1 cellular context compared by ENCODE assay signal in the genomic region with DNA sequence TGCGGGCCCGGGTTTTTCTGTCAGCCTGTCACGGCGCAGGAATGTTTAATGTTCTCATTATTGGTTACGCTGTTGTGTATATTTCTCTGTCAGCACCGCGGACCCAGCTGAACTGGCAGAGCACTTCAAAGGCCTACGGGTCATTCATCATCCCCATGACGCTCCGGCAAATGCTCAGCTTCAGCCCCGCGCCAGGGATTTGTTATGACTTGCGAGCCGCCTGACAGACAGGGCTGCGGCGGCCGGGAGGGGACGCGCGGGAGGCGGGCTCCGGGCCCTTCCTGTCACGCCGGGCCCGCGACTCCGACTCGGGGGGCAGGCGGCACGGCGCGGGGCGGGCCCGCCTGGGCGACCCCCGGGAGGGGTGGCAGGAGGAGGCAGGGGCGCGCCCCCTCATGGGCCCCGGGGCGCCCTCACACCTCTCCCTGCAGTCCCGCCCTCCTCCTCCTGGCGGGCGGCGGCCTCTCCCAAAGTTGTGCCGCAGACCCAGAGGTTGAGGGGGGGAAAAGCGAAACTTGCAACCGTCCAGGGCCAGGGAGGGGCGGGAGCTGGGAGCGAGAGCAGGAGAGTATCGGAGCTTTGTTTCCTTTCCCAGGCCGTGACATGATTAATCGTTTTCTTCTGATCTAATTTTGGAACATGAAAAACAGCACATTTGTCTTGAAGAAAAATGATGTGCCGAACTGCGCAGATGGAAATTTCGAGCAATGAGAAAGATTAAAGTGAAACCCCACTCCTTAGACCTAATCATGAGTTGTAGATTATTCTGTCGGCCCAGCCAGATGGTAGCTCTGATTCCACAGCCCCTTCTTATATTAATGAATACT.
TF ChIP-seq lines count a peak whose summit lies in the region.

No MANE protein-coding gene starts in this region.

TF ChIP-seq in HEK293, 187 proteins besides CTCF, POLR2A, EP300 and RAD21 (continued from another document and continues in another):
- TF ChIP-seq, protein P1, sequence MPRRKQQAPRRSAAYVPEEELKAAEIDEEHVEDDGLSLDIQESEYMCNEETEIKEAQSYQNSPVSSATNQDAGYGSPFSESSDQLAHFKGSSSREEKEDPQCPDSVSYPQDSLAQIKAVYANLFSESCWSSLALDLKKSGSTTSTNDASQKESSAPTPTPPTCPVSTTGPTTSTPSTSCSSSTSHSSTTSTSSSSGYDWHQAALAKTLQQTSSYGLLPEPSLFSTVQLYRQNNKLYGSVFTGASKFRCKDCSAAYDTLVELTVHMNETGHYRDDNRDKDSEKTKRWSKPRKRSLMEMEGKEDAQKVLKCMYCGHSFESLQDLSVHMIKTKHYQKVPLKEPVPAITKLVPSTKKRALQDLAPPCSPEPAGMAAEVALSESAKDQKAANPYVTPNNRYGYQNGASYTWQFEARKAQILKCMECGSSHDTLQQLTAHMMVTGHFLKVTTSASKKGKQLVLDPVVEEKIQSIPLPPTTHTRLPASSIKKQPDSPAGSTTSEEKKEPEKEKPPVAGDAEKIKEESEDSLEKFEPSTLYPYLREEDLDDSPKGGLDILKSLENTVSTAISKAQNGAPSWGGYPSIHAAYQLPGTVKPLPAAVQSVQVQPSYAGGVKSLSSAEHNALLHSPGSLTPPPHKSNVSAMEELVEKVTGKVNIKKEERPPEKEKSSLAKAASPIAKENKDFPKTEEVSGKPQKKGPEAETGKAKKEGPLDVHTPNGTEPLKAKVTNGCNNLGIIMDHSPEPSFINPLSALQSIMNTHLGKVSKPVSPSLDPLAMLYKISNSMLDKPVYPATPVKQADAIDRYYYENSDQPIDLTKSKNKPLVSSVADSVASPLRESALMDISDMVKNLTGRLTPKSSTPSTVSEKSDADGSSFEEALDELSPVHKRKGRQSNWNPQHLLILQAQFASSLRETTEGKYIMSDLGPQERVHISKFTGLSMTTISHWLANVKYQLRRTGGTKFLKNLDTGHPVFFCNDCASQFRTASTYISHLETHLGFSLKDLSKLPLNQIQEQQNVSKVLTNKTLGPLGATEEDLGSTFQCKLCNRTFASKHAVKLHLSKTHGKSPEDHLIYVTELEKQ (tag by site-specific recombination; IDR thresholded peaks at IDR 0.05; ENCODE audit: borderline replicate concordance) = peak; percentile 94
- TF ChIP-seq ZNF423 (tag by site-specific recombination; IDR thresholded peaks at IDR 0.05) = peak; percentile 26; the same call in 1 of the 2 replicates
- TF ChIP-seq ZNF792 (tag by site-specific recombination; IDR thresholded peaks at IDR 0.05) = 0 out of 2 replicates have a peak, but pooled peaks have one; percentile 60
- TF ChIP-seq, protein P2, sequence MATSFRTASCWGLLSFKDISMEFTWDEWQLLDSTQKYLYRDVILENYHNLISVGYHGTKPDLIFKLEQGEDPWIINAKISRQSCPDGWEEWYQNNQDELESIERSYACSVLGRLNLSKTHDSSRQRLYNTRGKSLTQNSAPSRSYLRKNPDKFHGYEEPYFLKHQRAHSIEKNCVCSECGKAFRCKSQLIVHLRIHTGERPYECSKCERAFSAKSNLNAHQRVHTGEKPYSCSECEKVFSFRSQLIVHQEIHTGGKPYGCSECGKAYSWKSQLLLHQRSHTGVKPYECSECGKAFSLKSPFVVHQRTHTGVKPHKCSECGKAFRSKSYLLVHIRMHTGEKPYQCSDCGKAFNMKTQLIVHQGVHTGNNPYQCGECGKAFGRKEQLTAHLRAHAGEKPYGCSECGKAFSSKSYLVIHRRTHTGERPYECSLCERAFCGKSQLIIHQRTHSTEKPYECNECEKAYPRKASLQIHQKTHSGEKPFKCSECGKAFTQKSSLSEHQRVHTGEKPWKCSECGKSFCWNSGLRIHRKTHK (tag by site-specific recombination; IDR thresholded peaks at IDR 0.05) = no peak
- TF ChIP-seq KLF17 (tag by site-specific recombination; IDR thresholded peaks at IDR 0.05) = peak; percentile 96
- TF ChIP-seq ZNF175 (tag by site-specific recombination; IDR thresholded peaks at IDR 0.05) = no peak
- TF ChIP-seq MYNN (tag by site-specific recombination; IDR thresholded peaks at IDR 0.05; ENCODE audit: borderline replicate concordance) = peak; percentile 37; the same call in 1 of the 2 replicates
- TF ChIP-seq ZNF548 (tag by site-specific recombination; IDR thresholded peaks at IDR 0.05) = no peak
- no peak for TF ChIP-seq ZNF416 (tag by site-specific recombination; IDR thresholded peaks at IDR 0.05)
- no peak for TF ChIP-seq ZNF433 (tag by site-specific recombination; IDR thresholded peaks at IDR 0.05; ENCODE audit: low read depth)
- TF ChIP-seq ZNF140 (tag by site-specific recombination; IDR thresholded peaks at IDR 0.05) = no peak
- TF ChIP-seq ZNF501 (tag by site-specific recombination; IDR thresholded peaks at IDR 0.05) = peak; percentile 25; the same call in 1 of the 2 replicates
- no peak for TF ChIP-seq ZNF514 (tag by site-specific recombination; IDR thresholded peaks at IDR 0.05)
- peak; percentile 81 for TF ChIP-seq BCL11A (tag by site-specific recombination; IDR thresholded peaks at IDR 0.05; ENCODE audit: low read depth)
- TF ChIP-seq ZBTB21 (tag by site-specific recombination; IDR thresholded peaks at IDR 0.05) = peak; percentile 86
- TF ChIP-seq SP2 (tag by site-specific recombination; IDR thresholded peaks at IDR 0.05) = peak; percentile 87
- peak; percentile 96 for TF ChIP-seq ZNF629 (tag by site-specific recombination; IDR thresholded peaks at IDR 0.05)
- TF ChIP-seq TCF7L2 (IDR thresholded peaks at IDR 0.05; ENCODE audit: borderline replicate concordance, low read depth, low read length) = peak; percentile 100
- TF ChIP-seq REPIN1 (tag by site-specific recombination; IDR thresholded peaks at IDR 0.05; ENCODE audit: low read depth) = no peak
- peak; percentile 90 for TF ChIP-seq PRDM10 (tag by site-specific recombination; IDR thresholded peaks at IDR 0.05)
- no peak for TF ChIP-seq ZNF221 (tag by site-specific recombination; IDR thresholded peaks at IDR 0.05; ENCODE audit: borderline replicate concordance)
- TF ChIP-seq ZNF830 (tag by site-specific recombination; IDR thresholded peaks at IDR 0.05; ENCODE audit: low read depth) = no peak
- TF ChIP-seq ZNF664 (tag by site-specific recombination; IDR thresholded peaks at IDR 0.05) = peak; percentile 75
- TF ChIP-seq ZNF302 (tag by site-specific recombination; IDR thresholded peaks at IDR 0.05; ENCODE audit: low read depth) = no peak
- TF ChIP-seq ZBTB7A (tag by site-specific recombination; IDR thresholded peaks at IDR 0.05; ENCODE audit: low read depth) = peak; percentile 93
- 0 out of 2 replicates have a peak, but pooled peaks have one; percentile 55 for TF ChIP-seq YY1 (tag by site-specific recombination; IDR thresholded peaks at IDR 0.05)
- TF ChIP-seq ZNF558 (tag by site-specific recombination; IDR thresholded peaks at IDR 0.05) = peak; percentile 76
- TF ChIP-seq, protein P3, sequence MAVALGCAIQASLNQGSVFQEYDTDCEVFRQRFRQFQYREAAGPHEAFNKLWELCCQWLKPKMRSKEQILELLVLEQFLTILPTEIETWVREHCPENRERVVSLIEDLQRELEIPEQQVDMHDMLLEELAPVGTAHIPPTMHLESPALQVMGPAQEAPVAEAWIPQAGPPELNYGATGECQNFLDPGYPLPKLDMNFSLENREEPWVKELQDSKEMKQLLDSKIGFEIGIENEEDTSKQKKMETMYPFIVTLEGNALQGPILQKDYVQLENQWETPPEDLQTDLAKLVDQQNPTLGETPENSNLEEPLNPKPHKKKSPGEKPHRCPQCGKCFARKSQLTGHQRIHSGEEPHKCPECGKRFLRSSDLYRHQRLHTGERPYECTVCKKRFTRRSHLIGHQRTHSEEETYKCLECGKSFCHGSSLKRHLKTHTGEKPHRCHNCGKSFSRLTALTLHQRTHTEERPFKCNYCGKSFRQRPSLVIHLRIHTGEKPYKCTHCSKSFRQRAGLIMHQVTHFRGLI (tag by site-specific recombination; IDR thresholded peaks at IDR 0.05) = no peak
- TF ChIP-seq ZNF350 (tag by site-specific recombination; IDR thresholded peaks at IDR 0.05) = no peak
- no peak for TF ChIP-seq ZNF155 (tag by site-specific recombination; IDR thresholded peaks at IDR 0.05)
- TF ChIP-seq ZNF280D (tag by site-specific recombination; IDR thresholded peaks at IDR 0.05) = no peak; the same call in 1 of the 2 replicates
- TF ChIP-seq ZNF121 (tag by site-specific recombination; IDR thresholded peaks at IDR 0.05) = no peak; the same call in 1 of the 2 replicates
- TF ChIP-seq, protein P4, sequence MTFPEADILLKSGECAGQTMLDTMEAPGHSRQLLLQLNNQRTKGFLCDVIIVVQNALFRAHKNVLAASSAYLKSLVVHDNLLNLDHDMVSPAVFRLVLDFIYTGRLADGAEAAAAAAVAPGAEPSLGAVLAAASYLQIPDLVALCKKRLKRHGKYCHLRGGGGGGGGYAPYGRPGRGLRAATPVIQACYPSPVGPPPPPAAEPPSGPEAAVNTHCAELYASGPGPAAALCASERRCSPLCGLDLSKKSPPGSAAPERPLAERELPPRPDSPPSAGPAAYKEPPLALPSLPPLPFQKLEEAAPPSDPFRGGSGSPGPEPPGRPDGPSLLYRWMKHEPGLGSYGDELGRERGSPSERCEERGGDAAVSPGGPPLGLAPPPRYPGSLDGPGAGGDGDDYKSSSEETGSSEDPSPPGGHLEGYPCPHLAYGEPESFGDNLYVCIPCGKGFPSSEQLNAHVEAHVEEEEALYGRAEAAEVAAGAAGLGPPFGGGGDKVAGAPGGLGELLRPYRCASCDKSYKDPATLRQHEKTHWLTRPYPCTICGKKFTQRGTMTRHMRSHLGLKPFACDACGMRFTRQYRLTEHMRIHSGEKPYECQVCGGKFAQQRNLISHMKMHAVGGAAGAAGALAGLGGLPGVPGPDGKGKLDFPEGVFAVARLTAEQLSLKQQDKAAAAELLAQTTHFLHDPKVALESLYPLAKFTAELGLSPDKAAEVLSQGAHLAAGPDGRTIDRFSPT (tag by site-specific recombination; IDR thresholded peaks at IDR 0.05) = peak; percentile 64; the same call in 1 of the 2 replicates
- peak; percentile 98 for TF ChIP-seq INSM2 (tag by site-specific recombination; IDR thresholded peaks at IDR 0.05)
- TF ChIP-seq ZNF621 (tag by site-specific recombination; IDR thresholded peaks at IDR 0.05) = no peak
- TF ChIP-seq ZNF660 (tag by site-specific recombination; IDR thresholded peaks at IDR 0.05) = no peak; the same call in none of the 2 replicates
- TF ChIP-seq ZFP3 (tag by site-specific recombination; IDR thresholded peaks at IDR 0.05; ENCODE audit: low read depth) = no peak
- no peak for TF ChIP-seq ZNF544 (tag by site-specific recombination; IDR thresholded peaks at IDR 0.05)
- peak; percentile 99 for TF ChIP-seq SP7 (tag by site-specific recombination; IDR thresholded peaks at IDR 0.05)
